29 cellular contexts compared by ENCODE assay signal in the genomic region with DNA sequence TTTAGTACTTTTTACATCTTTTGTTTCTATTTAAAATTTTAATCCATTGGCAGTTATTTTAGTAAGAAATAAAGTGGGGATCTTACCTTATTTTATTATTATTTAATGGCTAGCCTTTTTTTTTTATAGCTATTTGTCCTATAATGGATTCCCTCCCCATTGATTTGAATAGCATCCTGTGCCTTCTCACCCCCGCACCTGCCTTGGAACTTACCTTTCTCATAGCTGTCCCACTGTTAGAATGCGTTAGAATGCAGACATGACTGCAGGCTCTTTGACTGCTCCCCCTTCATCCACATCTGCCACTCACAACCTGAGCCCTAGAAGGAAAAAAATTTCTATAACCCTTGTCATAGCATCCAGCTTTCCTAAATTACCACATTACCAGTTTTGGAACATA. TPM values are rescaled to one million over a fixed set of nuclear protein-coding genes. Genes with fewer than 3 reads are reported as not detected.
"Had no signal": no experiment of that assay in that cellular context is flagged by ENCODE, and none has a peak within 500 bp of the region (broad histone marks: within the 10 kb centered on the region; RNA-seq: fewer than 3 reads in every experiment).

No MANE protein-coding gene starts in this region.

- DNase-seq: activated CD4-positive, alpha-beta memory T cell treated with anti-CD3 and anti-CD28 coated beads, Interleukin-2, amount 10 ng/mL, durations not matched to agents 7 days and 5 days; activated CD4-positive, alpha-beta T cell treated with anti-CD3 and anti-CD28 coated beads for 1 hour; activated CD4-positive, alpha-beta T cell treated with anti-CD3 and anti-CD28 coated beads for 48 hours; activated CD4-positive, CD25-positive, alpha-beta regulatory T cell; activated CD8-positive, alpha-beta memory T cell treated with anti-CD3 and anti-CD28 coated beads for 24 hours; activated CD8-positive, alpha-beta memory T cell treated with anti-CD3 and anti-CD28 coated beads, Interleukin-2, amount 10 ng/mL, durations not matched to agents 7 days and 5 days; activated CD8-positive, alpha-beta memory T cell treated with anti-CD3 and anti-CD28 coated beads, Interleukin-2, amount 50 U/mL, for 48 hours; activated effector memory CD4-positive, alpha-beta T cell treated with Interleukin-2 at 50 U/mL for 16 hours; activated naive CD4-positive, alpha-beta T cell treated with anti-CD3 and anti-CD28 coated beads, Interleukin-2, amount 10 ng/mL, durations not matched to agents 7 days and 5 days; activated naive CD8-positive, alpha-beta T cell treated with anti-CD3 and anti-CD28 coated beads, Interleukin-2, amount 50 U/mL, for 24 hours; activated T-cell treated with anti-CD3 and anti-CD28 coated beads, Interleukin-2, amount 50 U/mL, for 48 hours; anterior cingulate cortex; NCI-H1105; NCI-H1417 treated with DMSO at 0.1 percent for 48 hours; NCI-H187; NCI-H2029 treated with DMSO at 0.1 percent for 48 hours; NCI-H2107; NCI-H510A; NCI-H526; NK-92 treated with Interleukin-12 subunit alpha and Interleukin-12 subunit beta, amount 100 ng/mL, for 24 hours; PC-9; SIG-M5; T-cell; T-helper 17 cell had no signal

- ATAC-seq: activated CD8-positive, alpha-beta memory T cell treated with anti-CD3 and anti-CD28 coated beads, Interleukin-2, amount 10 ng/mL, durations not matched to agents 7 days and 5 days; activated naive CD8-positive, alpha-beta T cell treated with anti-CD3 and anti-CD28 coated beads, Interleukin-2, amount 50 U/mL, for 24 hours; Right ventricle myocardium inferior; SK-N-SH treated with all-trans-retinoic acid at 6 μM for 48 hours; T-cell; T-helper 17 cell had no signal

- H3K4me3 ChIP-seq: PC-9 had no signal

- H3K27ac ChIP-seq: KMS-11, PC-9, RWPE1, VCaP had no signal

RNA-seq across cellular contexts. Expression of a gene that starts 9.1 kb away (rescaled TPM):
- total RNA-seq: Right ventricle myocardium inferior had no signal
